11 cellular contexts compared by ENCODE assay signal in the genomic region with DNA sequence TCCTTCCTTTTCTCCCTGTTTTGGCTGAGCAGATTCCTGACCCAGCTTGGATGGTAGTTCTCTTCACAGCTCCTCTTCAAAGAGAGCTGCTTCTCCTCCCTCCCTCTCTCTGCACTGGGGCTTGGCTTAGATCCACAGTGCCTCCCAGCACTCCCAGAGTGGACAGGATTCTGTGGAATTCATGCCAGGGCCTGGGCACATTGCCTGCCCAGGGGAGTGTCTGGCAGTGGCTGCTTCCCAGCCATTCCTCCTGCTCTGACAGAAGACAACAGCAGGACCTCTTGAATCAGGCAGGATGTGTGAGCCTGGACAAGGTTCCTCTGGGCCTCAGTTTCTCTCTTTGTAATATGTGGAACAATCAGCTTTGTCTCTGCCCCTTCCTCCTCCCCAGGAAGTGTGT. TPM values are rescaled to one million over a fixed set of nuclear protein-coding genes. Genes with fewer than 3 reads are reported as not detected.
DNase-seq lines count a peak whose midpoint lies in the region; ATAC-seq and TF ChIP-seq lines count a peak whose summit lies in the region.
"Had no signal": no experiment of that assay in that cellular context is flagged by ENCODE, and none has a peak within 500 bp of the region (broad histone marks: within the 10 kb centered on the region; RNA-seq: fewer than 3 reads in every experiment).

No MANE protein-coding gene starts in this region.

- H3K27ac ChIP-seq in dorsolateral prefrontal cortex: peak overlapping the region in 25 of 59 donors; percentile 0 to 67 (median 23)
- H3K27ac ChIP-seq: SK-N-MC had no signal

- intact Hi-C loops in dorsolateral prefrontal cortex (cut with DNase I): loop anchor here in 1 of 2 donors (10.0 kb wide), 1 partner anchor 215 kb away; a partner anchor contains a TSS

- no peak overlapping the region for H3K4me3 ChIP-seq in dorsolateral prefrontal cortex
- H3K4me3 ChIP-seq: SK-N-MC had no signal

- no peak for ATAC-seq in HG02642 (IDR thresholded peaks at IDR 0.05; ENCODE audit: poor library complexity, unreplicated experiment)

- DNase-seq in AG08395 (ENCODE audit: low spot score) (peak; percentile 87), NCI-H2029 (lab: John Stamatoyannopoulos, UW) (peak; percentile 68), dorsolateral prefrontal cortex (peak in 7 of 10 donors; percentile 36 to 97 (median 61)), middle frontal gyrus (ENCODE audit: extremely low spot score, low spot score) (peak; percentile 43), iPS-NIHi7 (ENCODE audit: extremely low spot score) (no peak), NCI-H2227 (lab: John Stamatoyannopoulos, UW; ENCODE audit: unreplicated experiment) (no peak)
- DNase-seq in activated T-cell treated with anti-CD3 and anti-CD28 coated beads, Interleukin-2, amount 50 U/mL, for 1 hour: no peak
- DNase-seq: stimulated activated CD8-positive, alpha-beta memory T cell treated with anti-CD3 and anti-CD28 coated beads, Interleukin-4, amount 100 ng/mL, for 48 hours had no signal

- H3K27me3 ChIP-seq in dorsolateral prefrontal cortex: peaks cover 0 to 25% (median 8%) of the 10 kb centered on the region in 45 donors

- TF ChIP-seq CTCF in dorsolateral prefrontal cortex (IDR thresholded peaks at IDR 0.05 in 54 of 56, conservative IDR thresholded peaks at IDR 0.05 in 2 of 56; ENCODE audit: low read depth in 1 of 56, partially characterized antibody in 56 of 56): no peak

RNA-seq across cellular contexts. Expression of a gene that starts 4.5 kb away (rescaled TPM):
- 10 to 100 TPM in 90 of 120 experiments, 1 to 10 TPM in 30; 4.7 to 30.2 (median 13.2) TPM for total RNA-seq in dorsolateral prefrontal cortex

RNA-seq across cellular contexts. Expression of a gene that starts 9.3 kb away (rescaled TPM):
- total RNA-seq in dorsolateral prefrontal cortex: 100 to 1,000 TPM; 108 to 175 (median 146) TPM

RNA-seq across cellular contexts. Expression of a gene that starts 39.3 kb away (rescaled TPM):
- total RNA-seq in dorsolateral prefrontal cortex: 1 to 10 TPM in 1 of 120 experiments, under 1 TPM in 14, not detected in 105; 0.46 to 1.0 (median 0.71) TPM
- total RNA-seq: mesenteric fat pad had no signal

RNA-seq across cellular contexts. Expression of a gene that starts 46.9 kb away (rescaled TPM):
- total RNA-seq in dorsolateral prefrontal cortex: 1 to 10 TPM in 93 of 120 experiments, under 1 TPM in 27; 0.32 to 2.8 (median 1.3) TPM

Comparison
In these comparisons a context has a peak if more than half of its experiments do, and no peak if none do; other contexts are left out.
1. DNase-seq: peak in AG08395 (single experiment), NCI-H2029 (single experiment), dorsolateral prefrontal cortex (7 of 10) and middle frontal gyrus (single experiment); none in activated T-cell treated with anti-CD3 and anti-CD28 coated beads, Interleukin-2, amount 50 U/mL, for 1 hour (single experiment), iPS-NIHi7 (single experiment) and NCI-H2227 (single experiment).